Comparison of ENCODE assay signal across 13 cellular contexts in the genomic region with DNA sequence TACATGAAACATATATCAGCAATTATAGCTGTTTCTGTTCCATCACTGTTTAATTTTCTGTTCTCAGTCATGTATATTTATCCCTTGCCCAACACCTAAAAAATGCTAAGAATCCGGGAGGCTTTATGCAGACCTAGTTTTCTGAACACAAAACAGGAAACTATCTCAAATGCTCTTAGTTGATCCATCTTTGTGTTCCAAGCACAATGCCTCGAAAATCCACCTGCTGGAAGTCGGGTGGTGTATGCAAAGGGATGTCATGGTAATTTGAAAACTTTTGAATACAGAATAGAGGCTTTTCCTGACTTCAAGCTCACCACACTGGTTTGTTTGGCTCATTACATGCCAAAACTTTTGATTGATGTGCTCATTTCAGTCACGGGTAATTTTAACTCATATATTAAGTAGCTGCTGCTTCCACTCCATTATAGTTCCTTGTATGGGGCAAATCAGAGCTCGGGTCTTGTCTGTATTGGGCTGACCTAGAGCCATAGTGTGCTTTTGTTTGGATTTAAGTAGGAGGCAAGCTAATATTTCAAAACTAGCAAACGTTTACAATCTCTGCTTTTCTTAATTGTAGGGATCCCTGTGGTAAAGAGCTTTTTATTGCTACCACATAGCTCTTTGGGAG.
"Had no signal": no experiment of that assay in that cellular context is flagged by ENCODE, and none has a peak within 500 bp of the region (broad histone marks: within the 10 kb centered on the region; RNA-seq: fewer than 3 reads in every experiment).

No MANE protein-coding gene starts in this region.

- H3K9me3 Mint-ChIP-seq: activated T-helper 17 cell treated with anti-CD3 and anti-CD28 coated beads, Interleukin-2, amount 50 U/mL, for 72 hours; natural killer cell had no signal

- H3K27me3 ChIP-seq: stomach had no signal

- H3K4me3 ChIP-seq: coronary artery, mucosa of descending colon, psoas muscle, stomach, thoracic aorta had no signal

- DNase-seq: activated CD4-positive, alpha-beta T cell treated with anti-CD3 and anti-CD28 coated beads, Interleukin-2, amount 50 U/mL, for 1 hour; activated naive CD4-positive, alpha-beta T cell treated with anti-CD3 and anti-CD28 coated beads for 36 hours; activated T-cell treated with anti-CD3 and anti-CD28 coated beads for 4 hours; effector memory CD4-positive, alpha-beta T cell; left cardiac atrium; mucosa of descending colon; natural killer cell; psoas muscle; stimulated activated CD4-positive, alpha-beta T cell treated with anti-CD3 and anti-CD28 coated beads, Interleukin-4, amount 100 ng/mL, for 4 hours; stomach had no signal

- H3K36me3 Mint-ChIP-seq: natural killer cell had no signal

- H3K4me1 Mint-ChIP-seq: activated T-helper 17 cell treated with anti-CD3 and anti-CD28 coated beads, Interleukin-2, amount 50 U/mL, for 72 hours; natural killer cell had no signal

- H3K4me1 ChIP-seq: psoas muscle, stomach had no signal

- ATAC-seq: activated T-helper 17 cell treated with anti-CD3 and anti-CD28 coated beads, Interleukin-2, amount 50 U/mL, for 72 hours; left cardiac atrium; mucosa of descending colon; natural killer cell; psoas muscle had no signal

- H3K4me3 Mint-ChIP-seq: activated naive CD4-positive, alpha-beta T cell treated with anti-CD3 and anti-CD28 coated beads for 36 hours; activated T-helper 17 cell treated with anti-CD3 and anti-CD28 coated beads, Interleukin-2, amount 50 U/mL, for 72 hours; natural killer cell had no signal

- H3K36me3 ChIP-seq: stomach, thoracic aorta had no signal

- H3K27ac Mint-ChIP-seq: activated naive CD4-positive, alpha-beta T cell treated with anti-CD3 and anti-CD28 coated beads for 36 hours; activated T-helper 17 cell treated with anti-CD3 and anti-CD28 coated beads, Interleukin-2, amount 50 U/mL, for 72 hours; natural killer cell had no signal

- H3K27me3 Mint-ChIP-seq: activated T-helper 17 cell treated with anti-CD3 and anti-CD28 coated beads, Interleukin-2, amount 50 U/mL, for 72 hours had no signal

- H3K27ac ChIP-seq: coronary artery, psoas muscle, stomach, thoracic aorta had no signal

- H3K9me3 ChIP-seq: mucosa of descending colon, psoas muscle, stomach, thoracic aorta had no signal
